In the genomic region with DNA sequence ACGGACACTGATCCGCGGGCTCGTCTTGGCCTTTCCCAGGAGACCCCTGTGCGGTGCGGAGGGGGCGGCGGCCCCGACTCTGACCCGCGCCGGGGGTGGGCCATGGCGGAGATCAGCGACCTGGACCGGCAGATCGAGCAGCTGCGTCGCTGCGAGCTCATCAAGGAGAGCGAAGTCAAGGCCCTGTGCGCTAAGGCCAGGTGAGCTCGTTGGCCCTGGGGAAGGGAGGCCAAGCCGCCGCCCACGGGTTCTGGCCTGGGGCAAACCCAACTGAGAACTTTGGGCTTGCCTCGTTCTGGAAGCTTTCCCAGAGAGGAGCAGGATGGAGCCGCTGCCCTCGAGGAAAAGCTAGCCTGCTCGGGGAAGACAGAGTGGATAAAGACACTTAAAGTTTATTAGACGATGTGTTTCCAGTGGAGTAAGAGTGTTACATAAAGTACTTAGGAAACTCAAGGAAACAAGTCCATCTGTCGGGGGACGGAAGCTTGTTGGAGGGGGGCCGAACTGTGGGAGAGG, we compare ENCODE assay signal across 1 cellular context.
TF ChIP-seq lines count a peak whose summit lies in the region.

No MANE protein-coding gene starts in this region.

TF ChIP-seq in IMR-90, 13 proteins besides CTCF, POLR2A, EP300 and RAD21 (continued from another document):
- no peak for TF ChIP-seq RFX5 (IDR thresholded peaks at IDR 0.05; ENCODE audit: low read depth, low read length)
- no peak for TF ChIP-seq FOS (IDR thresholded peaks at IDR 0.05; ENCODE audit: low read depth, low read length)
- no peak for TF ChIP-seq MAFK (IDR thresholded peaks at IDR 0.05; ENCODE audit: low read depth, low read length)
- TF ChIP-seq, protein P1, sequence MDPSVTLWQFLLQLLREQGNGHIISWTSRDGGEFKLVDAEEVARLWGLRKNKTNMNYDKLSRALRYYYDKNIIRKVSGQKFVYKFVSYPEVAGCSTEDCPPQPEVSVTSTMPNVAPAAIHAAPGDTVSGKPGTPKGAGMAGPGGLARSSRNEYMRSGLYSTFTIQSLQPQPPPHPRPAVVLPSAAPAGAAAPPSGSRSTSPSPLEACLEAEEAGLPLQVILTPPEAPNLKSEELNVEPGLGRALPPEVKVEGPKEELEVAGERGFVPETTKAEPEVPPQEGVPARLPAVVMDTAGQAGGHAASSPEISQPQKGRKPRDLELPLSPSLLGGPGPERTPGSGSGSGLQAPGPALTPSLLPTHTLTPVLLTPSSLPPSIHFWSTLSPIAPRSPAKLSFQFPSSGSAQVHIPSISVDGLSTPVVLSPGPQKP (IDR thresholded peaks at IDR 0.05; ENCODE audit: borderline replicate concordance, low read depth, low read length) = no peak
- TF ChIP-seq BHLHE40 (IDR thresholded peaks at IDR 0.05; ENCODE audit: low read depth, low read length) = no peak
- TF ChIP-seq MXI1 (IDR thresholded peaks at IDR 0.05; ENCODE audit: borderline replicate concordance, low read depth, low read length) = no peak
- TF ChIP-seq RCOR1 (IDR thresholded peaks at IDR 0.05; ENCODE audit: insufficient replicate concordance, low read length) = no peak
- TF ChIP-seq MAZ (IDR thresholded peaks at IDR 0.05; ENCODE audit: borderline replicate concordance, low read depth, low read length) = no peak
- TF ChIP-seq CEBPB (IDR thresholded peaks at IDR 0.05; ENCODE audit: low read depth, low read length) = no peak
- TF ChIP-seq, protein P2, sequence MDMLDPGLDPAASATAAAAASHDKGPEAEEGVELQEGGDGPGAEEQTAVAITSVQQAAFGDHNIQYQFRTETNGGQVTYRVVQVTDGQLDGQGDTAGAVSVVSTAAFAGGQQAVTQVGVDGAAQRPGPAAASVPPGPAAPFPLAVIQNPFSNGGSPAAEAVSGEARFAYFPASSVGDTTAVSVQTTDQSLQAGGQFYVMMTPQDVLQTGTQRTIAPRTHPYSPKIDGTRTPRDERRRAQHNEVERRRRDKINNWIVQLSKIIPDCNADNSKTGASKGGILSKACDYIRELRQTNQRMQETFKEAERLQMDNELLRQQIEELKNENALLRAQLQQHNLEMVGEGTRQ (IDR thresholded peaks at IDR 0.05; ENCODE audit: low read depth, low read length) = no peak
- TF ChIP-seq SMC3 (IDR thresholded peaks at IDR 0.05; ENCODE audit: low read depth, low read length) = no peak
